Comparison of ENCODE assay signal across 22 cellular contexts in genomic region chr4:66016240-66016639, GRCh38.
"Had no signal": no experiment of that assay in that cellular context is flagged by ENCODE, and none has a peak within 500 bp of the region (broad histone marks: within the 10 kb centered on the region; RNA-seq: fewer than 3 reads in every experiment).

No MANE protein-coding gene starts in this region.

- H3K27me3 ChIP-seq: SJSA1 had no signal

- H3K4me1 Mint-ChIP-seq: IgD-negative memory B cell had no signal

- H3K4me3 Mint-ChIP-seq: IgD-negative memory B cell had no signal

- DNase-seq: Kasumi-1, MM.1S, NCI-H1048, NCI-H1105, NCI-H1436 treated with DMSO at 0.1 percent for 48 hours, NCI-H1694, NCI-H187 treated with DMSO at 0.1 percent for 48 hours, NCI-H2029 treated with DMSO at 0.1 percent for 48 hours, NCI-H2171, NCI-H226, NCI-H446, NCI-H510A, NCI-H774, Right ventricle myocardium superior, RPMI8226, SIG-M5 had no signal

- H3K9ac ChIP-seq: KMS-11 had no signal

- FAIRE-seq: K562, RCC 7860 had no signal

- H3K27ac ChIP-seq: KMS-11, SJSA1, SK-N-MC had no signal

- ATAC-seq: K562 had no signal

- H3K27ac Mint-ChIP-seq: IgD-negative memory B cell had no signal

- H3K36me3 Mint-ChIP-seq: IgD-negative memory B cell had no signal

- H3K4me2 ChIP-seq: KMS-11 had no signal

- H3K27me3 Mint-ChIP-seq: IgD-negative memory B cell had no signal

- H3K4me1 ChIP-seq: SJSA1 had no signal

- H3K36me3 ChIP-seq: SJSA1 had no signal

- H3K4me3 ChIP-seq: K562, SJSA1, SK-N-MC had no signal
